ENCODE assay signal across 1 cellular context in genomic region chr3:112765531-112765930, GRCh38.
TF ChIP-seq lines count a peak whose summit lies in the region.

No MANE protein-coding gene starts in this region.

TF ChIP-seq in WTC11, 78 proteins besides CTCF, POLR2A, EP300 and RAD21 (continued from another document):
- TF ChIP-seq E2F5 (CRISPR knock-in tag; IDR thresholded peaks at IDR 0.05) (no peak), SP1 (CRISPR knock-in tag; conservative IDR thresholded peaks at IDR 0.05) (no peak), ETV6 (CRISPR knock-in tag; IDR thresholded peaks at IDR 0.05) (no peak)
- TF ChIP-seq, protein P1, sequence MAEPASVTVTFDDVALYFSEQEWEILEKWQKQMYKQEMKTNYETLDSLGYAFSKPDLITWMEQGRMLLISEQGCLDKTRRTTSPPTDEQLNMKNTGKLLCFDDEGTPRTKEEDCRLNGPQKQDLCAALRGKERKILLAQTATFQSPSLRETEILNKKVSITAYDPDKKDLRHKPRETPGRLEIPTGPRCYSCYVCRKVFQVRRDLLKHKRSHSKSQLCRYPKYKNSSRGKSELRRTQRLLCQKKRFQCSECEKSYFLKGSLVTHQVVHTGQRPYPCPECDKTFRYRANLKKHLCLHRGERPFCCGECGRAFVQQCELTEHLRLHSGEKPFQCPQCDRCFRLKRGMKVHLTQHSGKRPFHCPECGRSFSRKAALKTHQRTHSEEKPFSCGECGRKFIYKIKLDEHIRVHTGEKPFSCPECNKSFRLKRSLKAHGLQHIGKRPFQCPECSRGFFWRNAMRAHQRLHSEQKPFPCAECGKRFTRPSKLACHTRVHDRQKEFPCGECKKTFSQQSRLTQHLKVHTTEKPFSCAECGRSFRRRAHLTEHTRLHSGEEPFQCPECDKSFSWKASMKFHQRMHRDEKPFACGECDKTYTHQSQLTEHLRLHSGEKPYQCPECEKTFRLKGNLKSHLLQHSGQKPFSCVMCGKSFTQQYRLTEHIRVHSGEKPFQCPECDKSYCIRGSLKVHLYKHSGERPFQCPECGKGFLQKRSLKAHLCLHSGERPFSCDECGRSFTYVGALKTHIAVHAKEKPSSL (CRISPR knock-in tag; conservative IDR thresholded peaks at IDR 0.05) = no peak
- TF ChIP-seq, protein P2, sequence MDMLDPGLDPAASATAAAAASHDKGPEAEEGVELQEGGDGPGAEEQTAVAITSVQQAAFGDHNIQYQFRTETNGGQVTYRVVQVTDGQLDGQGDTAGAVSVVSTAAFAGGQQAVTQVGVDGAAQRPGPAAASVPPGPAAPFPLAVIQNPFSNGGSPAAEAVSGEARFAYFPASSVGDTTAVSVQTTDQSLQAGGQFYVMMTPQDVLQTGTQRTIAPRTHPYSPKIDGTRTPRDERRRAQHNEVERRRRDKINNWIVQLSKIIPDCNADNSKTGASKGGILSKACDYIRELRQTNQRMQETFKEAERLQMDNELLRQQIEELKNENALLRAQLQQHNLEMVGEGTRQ (CRISPR knock-in tag; IDR thresholded peaks at IDR 0.05) = no peak
